ENCODE assay signal across 1 cellular context in genomic region chr16:10736926-10737625, GRCh38.
A peak's percentile ranks its signal among the peaks of the same experiment; 100 is the strongest.
TF ChIP-seq lines count a peak whose summit lies in the region.

No MANE protein-coding gene starts in this region.

TF ChIP-seq in HepG2, 621 proteins besides CTCF, POLR2A, EP300 and RAD21 (continued from another document):
- TF ChIP-seq, protein P1, sequence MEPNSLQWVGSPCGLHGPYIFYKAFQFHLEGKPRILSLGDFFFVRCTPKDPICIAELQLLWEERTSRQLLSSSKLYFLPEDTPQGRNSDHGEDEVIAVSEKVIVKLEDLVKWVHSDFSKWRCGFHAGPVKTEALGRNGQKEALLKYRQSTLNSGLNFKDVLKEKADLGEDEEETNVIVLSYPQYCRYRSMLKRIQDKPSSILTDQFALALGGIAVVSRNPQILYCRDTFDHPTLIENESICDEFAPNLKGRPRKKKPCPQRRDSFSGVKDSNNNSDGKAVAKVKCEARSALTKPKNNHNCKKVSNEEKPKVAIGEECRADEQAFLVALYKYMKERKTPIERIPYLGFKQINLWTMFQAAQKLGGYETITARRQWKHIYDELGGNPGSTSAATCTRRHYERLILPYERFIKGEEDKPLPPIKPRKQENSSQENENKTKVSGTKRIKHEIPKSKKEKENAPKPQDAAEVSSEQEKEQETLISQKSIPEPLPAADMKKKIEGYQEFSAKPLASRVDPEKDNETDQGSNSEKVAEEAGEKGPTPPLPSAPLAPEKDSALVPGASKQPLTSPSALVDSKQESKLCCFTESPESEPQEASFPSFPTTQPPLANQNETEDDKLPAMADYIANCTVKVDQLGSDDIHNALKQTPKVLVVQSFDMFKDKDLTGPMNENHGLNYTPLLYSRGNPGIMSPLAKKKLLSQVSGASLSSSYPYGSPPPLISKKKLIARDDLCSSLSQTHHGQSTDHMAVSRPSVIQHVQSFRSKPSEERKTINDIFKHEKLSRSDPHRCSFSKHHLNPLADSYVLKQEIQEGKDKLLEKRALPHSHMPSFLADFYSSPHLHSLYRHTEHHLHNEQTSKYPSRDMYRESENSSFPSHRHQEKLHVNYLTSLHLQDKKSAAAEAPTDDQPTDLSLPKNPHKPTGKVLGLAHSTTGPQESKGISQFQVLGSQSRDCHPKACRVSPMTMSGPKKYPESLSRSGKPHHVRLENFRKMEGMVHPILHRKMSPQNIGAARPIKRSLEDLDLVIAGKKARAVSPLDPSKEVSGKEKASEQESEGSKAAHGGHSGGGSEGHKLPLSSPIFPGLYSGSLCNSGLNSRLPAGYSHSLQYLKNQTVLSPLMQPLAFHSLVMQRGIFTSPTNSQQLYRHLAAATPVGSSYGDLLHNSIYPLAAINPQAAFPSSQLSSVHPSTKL (CRISPR knock-in tag; IDR thresholded peaks at IDR 0.05), result peak; percentile 53
- TF ChIP-seq, protein P2, sequence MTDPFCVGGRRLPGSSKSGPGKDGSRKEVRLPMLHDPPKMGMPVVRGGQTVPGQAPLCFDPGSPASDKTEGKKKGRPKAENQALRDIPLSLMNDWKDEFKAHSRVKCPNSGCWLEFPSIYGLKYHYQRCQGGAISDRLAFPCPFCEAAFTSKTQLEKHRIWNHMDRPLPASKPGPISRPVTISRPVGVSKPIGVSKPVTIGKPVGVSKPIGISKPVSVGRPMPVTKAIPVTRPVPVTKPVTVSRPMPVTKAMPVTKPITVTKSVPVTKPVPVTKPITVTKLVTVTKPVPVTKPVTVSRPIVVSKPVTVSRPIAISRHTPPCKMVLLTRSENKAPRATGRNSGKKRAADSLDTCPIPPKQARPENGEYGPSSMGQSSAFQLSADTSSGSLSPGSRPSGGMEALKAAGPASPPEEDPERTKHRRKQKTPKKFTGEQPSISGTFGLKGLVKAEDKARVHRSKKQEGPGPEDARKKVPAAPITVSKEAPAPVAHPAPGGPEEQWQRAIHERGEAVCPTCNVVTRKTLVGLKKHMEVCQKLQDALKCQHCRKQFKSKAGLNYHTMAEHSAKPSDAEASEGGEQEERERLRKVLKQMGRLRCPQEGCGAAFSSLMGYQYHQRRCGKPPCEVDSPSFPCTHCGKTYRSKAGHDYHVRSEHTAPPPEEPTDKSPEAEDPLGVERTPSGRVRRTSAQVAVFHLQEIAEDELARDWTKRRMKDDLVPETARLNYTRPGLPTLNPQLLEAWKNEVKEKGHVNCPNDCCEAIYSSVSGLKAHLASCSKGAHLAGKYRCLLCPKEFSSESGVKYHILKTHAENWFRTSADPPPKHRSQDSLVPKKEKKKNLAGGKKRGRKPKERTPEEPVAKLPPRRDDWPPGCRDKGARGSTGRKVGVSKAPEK (CRISPR knock-in tag; IDR thresholded peaks at IDR 0.05; ENCODE audit: borderline replicate concordance), result no peak
- peak; percentile 76; the same call in 1 of the 2 replicates for TF ChIP-seq ERF (CRISPR knock-in tag; IDR thresholded peaks at IDR 0.05)
- TF ChIP-seq ZNF83 (CRISPR knock-in tag; IDR thresholded peaks at IDR 0.05; ENCODE audit: borderline replicate concordance), result no peak
- TF ChIP-seq KAT2B (IDR thresholded peaks at IDR 0.05; ENCODE audit: borderline replicate concordance, low read depth, low read length), result no peak
- TF ChIP-seq RXRB (CRISPR knock-in tag; IDR thresholded peaks at IDR 0.05; ENCODE audit: borderline replicate concordance), result peak; percentile 40; the same call in 1 of the 2 replicates
- TF ChIP-seq ZNF660 (CRISPR knock-in tag; IDR thresholded peaks at IDR 0.05; ENCODE audit: borderline replicate concordance, low read depth), result no peak
- peak; percentile 50; the same call in 1 of the 2 replicates for TF ChIP-seq MIER3 (CRISPR knock-in tag; IDR thresholded peaks at IDR 0.05; ENCODE audit: borderline replicate concordance)
- no peak for TF ChIP-seq ZNF225 (CRISPR knock-in tag; IDR thresholded peaks at IDR 0.05)
- peak; percentile 70; the same call in 1 of the 2 replicates for TF ChIP-seq ZBTB38 (CRISPR knock-in tag; IDR thresholded peaks at IDR 0.05)
- TF ChIP-seq ZNF441 (CRISPR knock-in tag; IDR thresholded peaks at IDR 0.05; ENCODE audit: borderline replicate concordance), result 0 out of 2 replicates have a peak, but pooled peaks have one; percentile 26
- 0 out of 2 replicates have a peak, but pooled peaks have one; percentile 16 for TF ChIP-seq PPARG (CRISPR knock-in tag; conservative IDR thresholded peaks at IDR 0.05)
- 0 out of 4 replicates have a peak, but pooled peaks of 1 of the 2 experiments have one; percentile 45 for TF ChIP-seq KLF16 (CRISPR knock-in tag; IDR thresholded peaks at IDR 0.05)
- TF ChIP-seq ZNF580 (CRISPR knock-in tag; IDR thresholded peaks at IDR 0.05; ENCODE audit: borderline replicate concordance, low read depth), result 0 out of 2 replicates have a peak, but pooled peaks have one; percentile 21
- no peak for TF ChIP-seq NFIC (IDR thresholded peaks at IDR 0.05; ENCODE audit: low read length)
- peak; percentile 22; the same call in 1 of the 2 replicates for TF ChIP-seq THAP11 (CRISPR knock-in tag; IDR thresholded peaks at IDR 0.05)
- TF ChIP-seq, protein P3, sequence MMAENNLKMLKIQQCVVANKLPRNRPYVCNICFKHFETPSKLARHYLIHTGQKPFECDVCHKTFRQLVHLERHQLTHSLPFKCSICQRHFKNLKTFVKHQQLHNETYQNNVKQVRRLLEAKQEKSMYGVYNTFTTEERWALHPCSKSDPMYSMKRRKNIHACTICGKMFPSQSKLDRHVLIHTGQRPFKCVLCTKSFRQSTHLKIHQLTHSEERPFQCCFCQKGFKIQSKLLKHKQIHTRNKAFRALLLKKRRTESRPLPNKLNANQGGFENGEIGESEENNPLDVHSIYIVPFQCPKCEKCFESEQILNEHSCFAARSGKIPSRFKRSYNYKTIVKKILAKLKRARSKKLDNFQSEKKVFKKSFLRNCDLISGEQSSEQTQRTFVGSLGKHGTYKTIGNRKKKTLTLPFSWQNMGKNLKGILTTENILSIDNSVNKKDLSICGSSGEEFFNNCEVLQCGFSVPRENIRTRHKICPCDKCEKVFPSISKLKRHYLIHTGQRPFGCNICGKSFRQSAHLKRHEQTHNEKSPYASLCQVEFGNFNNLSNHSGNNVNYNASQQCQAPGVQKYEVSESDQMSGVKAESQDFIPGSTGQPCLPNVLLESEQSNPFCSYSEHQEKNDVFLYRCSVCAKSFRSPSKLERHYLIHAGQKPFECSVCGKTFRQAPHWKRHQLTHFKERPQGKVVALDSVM (CRISPR knock-in tag; IDR thresholded peaks at IDR 0.05), result 0 out of 2 replicates have a peak, but pooled peaks have one; percentile 26
- no peak for TF ChIP-seq FIP1L1 (IDR thresholded peaks at IDR 0.05; ENCODE audit: borderline replicate concordance, insufficient read depth, low read depth, low read length)
- TF ChIP-seq, protein P4, sequence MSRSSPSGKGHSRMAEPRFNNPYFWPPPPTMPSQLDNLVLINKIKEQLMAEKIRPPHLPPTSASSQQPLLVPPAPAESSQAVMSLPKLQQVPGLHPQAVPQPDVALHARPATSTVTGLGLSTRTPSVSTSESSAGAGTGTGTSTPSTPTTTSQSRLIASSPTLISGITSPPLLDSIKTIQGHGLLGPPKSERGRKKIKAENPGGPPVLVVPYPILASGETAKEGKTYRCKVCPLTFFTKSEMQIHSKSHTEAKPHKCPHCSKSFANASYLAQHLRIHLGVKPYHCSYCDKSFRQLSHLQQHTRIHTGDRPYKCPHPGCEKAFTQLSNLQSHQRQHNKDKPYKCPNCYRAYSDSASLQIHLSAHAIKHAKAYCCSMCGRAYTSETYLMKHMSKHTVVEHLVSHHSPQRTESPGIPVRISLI (CRISPR knock-in tag; IDR thresholded peaks at IDR 0.05; ENCODE audit: borderline replicate concordance), result peak; percentile 28; the same call in 1 of the 2 replicates
- peak; percentile 72; the same call in 1 of the 2 replicates for TF ChIP-seq ETV5 (CRISPR knock-in tag; IDR thresholded peaks at IDR 0.05; ENCODE audit: borderline replicate concordance)
- TF ChIP-seq ZNF230 (CRISPR knock-in tag; IDR thresholded peaks at IDR 0.05), result peak; percentile 93; the same call in 1 of the 2 replicates
- peak; percentile 22; the same call in 1 of the 2 replicates for TF ChIP-seq ZNF335 (CRISPR knock-in tag; IDR thresholded peaks at IDR 0.05)
- no peak for TF ChIP-seq ZNF839 (CRISPR knock-in tag; IDR thresholded peaks at IDR 0.05; ENCODE audit: borderline replicate concordance)
- TF ChIP-seq IRF2 (CRISPR knock-in tag; IDR thresholded peaks at IDR 0.05), result peak; percentile 56
- TF ChIP-seq NR2F1 (CRISPR knock-in tag; IDR thresholded peaks at IDR 0.05), result peak in 1 of 2 experiments; percentile 40; a peak in 1 of 4 replicates
- peak; percentile 68; the same call in 1 of the 2 replicates for TF ChIP-seq ZNF24 (IDR thresholded peaks at IDR 0.05)
- TF ChIP-seq KLF9 (CRISPR knock-in tag; IDR thresholded peaks at IDR 0.05; ENCODE audit: low read depth), result peak; percentile 73; the same call in 1 of the 2 replicates
- 0 out of 2 replicates have a peak, but pooled peaks have one; percentile 14 for TF ChIP-seq ZNF430 (CRISPR knock-in tag; IDR thresholded peaks at IDR 0.05)
- 0 out of 2 replicates have a peak, but pooled peaks have one; percentile 10 for TF ChIP-seq FOXO1 (CRISPR knock-in tag; IDR thresholded peaks at IDR 0.05)
- no peak for TF ChIP-seq FOXA1 (IDR thresholded peaks at IDR 0.05)
- TF ChIP-seq FOXA1 (CRISPR knock-in tag; IDR thresholded peaks at IDR 0.05), result 0 out of 2 replicates have a peak, but pooled peaks have one; percentile 10
- no peak for TF ChIP-seq ZBTB8A (CRISPR knock-in tag; IDR thresholded peaks at IDR 0.05; ENCODE audit: borderline replicate concordance, low read depth)
- TF ChIP-seq KMT2B (CRISPR knock-in tag; IDR thresholded peaks at IDR 0.05), result peak; percentile 38; the same call in 1 of the 2 replicates
- TF ChIP-seq FOSL2 (CRISPR knock-in tag; IDR thresholded peaks at IDR 0.05), result peak; percentile 48
- 0 out of 2 replicates have a peak, but pooled peaks have one; percentile 15 for TF ChIP-seq MXD3 (CRISPR knock-in tag; IDR thresholded peaks at IDR 0.05)
- TF ChIP-seq U2AF1 (optimal IDR thresholded peaks at IDR 0.05; ENCODE audit: low read depth, low read length), result no peak
- no peak for TF ChIP-seq ADNP (CRISPR knock-in tag; IDR thresholded peaks at IDR 0.05)
- TF ChIP-seq ZFP91 (CRISPR knock-in tag; IDR thresholded peaks at IDR 0.05; ENCODE audit: borderline replicate concordance), result peak; percentile 97
- no peak for TF ChIP-seq DPF2 (CRISPR knock-in tag; IDR thresholded peaks at IDR 0.05; ENCODE audit: borderline replicate concordance, low read depth)
- TF ChIP-seq, protein P5, sequence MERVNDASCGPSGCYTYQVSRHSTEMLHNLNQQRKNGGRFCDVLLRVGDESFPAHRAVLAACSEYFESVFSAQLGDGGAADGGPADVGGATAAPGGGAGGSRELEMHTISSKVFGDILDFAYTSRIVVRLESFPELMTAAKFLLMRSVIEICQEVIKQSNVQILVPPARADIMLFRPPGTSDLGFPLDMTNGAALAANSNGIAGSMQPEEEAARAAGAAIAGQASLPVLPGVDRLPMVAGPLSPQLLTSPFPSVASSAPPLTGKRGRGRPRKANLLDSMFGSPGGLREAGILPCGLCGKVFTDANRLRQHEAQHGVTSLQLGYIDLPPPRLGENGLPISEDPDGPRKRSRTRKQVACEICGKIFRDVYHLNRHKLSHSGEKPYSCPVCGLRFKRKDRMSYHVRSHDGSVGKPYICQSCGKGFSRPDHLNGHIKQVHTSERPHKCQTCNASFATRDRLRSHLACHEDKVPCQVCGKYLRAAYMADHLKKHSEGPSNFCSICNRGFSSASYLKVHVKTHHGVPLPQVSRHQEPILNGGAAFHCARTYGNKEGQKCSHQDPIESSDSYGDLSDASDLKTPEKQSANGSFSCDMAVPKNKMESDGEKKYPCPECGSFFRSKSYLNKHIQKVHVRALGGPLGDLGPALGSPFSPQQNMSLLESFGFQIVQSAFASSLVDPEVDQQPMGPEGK (CRISPR knock-in tag; IDR thresholded peaks at IDR 0.05), result 0 out of 2 replicates have a peak, but pooled peaks have one; percentile 16
- TF ChIP-seq ELF4 (CRISPR knock-in tag; IDR thresholded peaks at IDR 0.05; ENCODE audit: borderline replicate concordance), result peak; percentile 32; the same call in 1 of the 2 replicates
- TF ChIP-seq NFATC3 (CRISPR knock-in tag; IDR thresholded peaks at IDR 0.05), result no peak
- peak; percentile 35; the same call in 1 of the 2 replicates for TF ChIP-seq NR2F6 (IDR thresholded peaks at IDR 0.05)
- TF ChIP-seq NR2F6 (CRISPR knock-in tag; IDR thresholded peaks at IDR 0.05), result peak; percentile 48; the same call in 1 of the 2 replicates
- peak; percentile 35 for TF ChIP-seq XRCC5 (optimal IDR thresholded peaks at IDR 0.05; ENCODE audit: low read length)
- TF ChIP-seq NCOA1 (CRISPR knock-in tag; IDR thresholded peaks at IDR 0.05), result no peak
- TF ChIP-seq JARID2 (CRISPR knock-in tag; IDR thresholded peaks at IDR 0.05; ENCODE audit: insufficient replicate concordance), result peak; percentile 58
- TF ChIP-seq ZNF652 (CRISPR knock-in tag; IDR thresholded peaks at IDR 0.05; ENCODE audit: borderline replicate concordance, low read depth), result no peak
